Comparison of ENCODE assay signal across 11 cellular contexts in the genomic region with DNA sequence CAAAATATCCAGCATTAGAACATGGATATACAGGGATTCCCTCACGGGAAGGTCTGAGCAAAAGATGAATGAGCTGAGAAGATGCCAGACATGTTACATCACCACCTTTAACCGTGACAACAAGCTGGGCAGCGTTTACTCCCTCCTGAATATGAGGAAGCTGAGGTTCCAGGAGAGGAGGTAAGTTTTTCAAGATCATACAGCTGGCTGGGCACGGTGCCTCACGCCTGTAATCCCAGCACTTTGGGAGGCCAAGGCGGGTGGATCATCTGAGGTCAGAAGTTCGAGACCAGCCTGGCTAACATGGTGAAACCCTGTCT. TPM values are rescaled to one million over a fixed set of nuclear protein-coding genes. Genes with fewer than 3 reads are reported as not detected.
A peak's percentile ranks its signal among the peaks of the same experiment; 100 is the strongest.
DNase-seq lines count a peak whose midpoint lies in the region; ATAC-seq and TF ChIP-seq lines count a peak whose summit lies in the region.
"Not testable (repeated sequence)": the region's sequence is repeated elsewhere in the genome, so short reads cannot be mapped to it uniquely, and the experiment has no call there.
"Had no signal": no experiment of that assay in that cellular context is flagged by ENCODE, and none has a peak within 500 bp of the region (broad histone marks: within the 10 kb centered on the region; RNA-seq: fewer than 3 reads in every experiment).

No MANE protein-coding gene starts in this region.

- H3K4me1 ChIP-seq in IMR-90 (ENCODE audit: control insufficient read depth, insufficient read depth, low read length) (peaks cover 25% of the 10 kb centered on the region), PC-9 (replicated peaks; ENCODE audit: insufficient read depth) (peaks cover 54% of the 10 kb centered on the region), esophagus squamous epithelium (peaks cover 0 to 47% (median 20%) of the 10 kb centered on the region in 3 donors), right atrium auricular region (peaks cover 0 to 34% of the 10 kb centered on the region in 2 donors), osteoblast (ENCODE audit: insufficient read depth, low read length) (peaks cover 31% of the 10 kb centered on the region)
- not testable (repeated sequence) for H3K4me1 ChIP-seq in uterus

- H3K79me2 ChIP-seq in PC-9 (ENCODE audit: low read depth); osteoblast (ENCODE audit: insufficient read depth, low read length): not testable (repeated sequence)

- not testable (repeated sequence) for H2AFZ ChIP-seq in IMR-90 (replicated peaks; ENCODE audit: low read length, poor library complexity); PC-9; osteoblast (ENCODE audit: low read length)

- H3K4me3 ChIP-seq in IMR-90 (ENCODE audit: insufficient read depth, low read depth, low read length); PC-9; astrocyte of the cerebellum (ENCODE audit: low read depth, low read length); esophagus squamous epithelium; right atrium auricular region; osteoblast (ENCODE audit: insufficient read depth, low read length); uterus: not testable (repeated sequence)

- WGBS in IMR-90 (ENCODE audit: extremely low coverage in 2 of 2, insufficient read length in 1 of 2), 2 experiments = no CpG with 5 or more reads among the region's 7 CpGs
- WGBS in esophagus squamous epithelium, 2 donors = 25 to 28% methylated on average over 4 to 7 of the region's 7 CpGs

- not testable (repeated sequence) for H3K9me3 ChIP-seq in IMR-90 (ENCODE audit: control insufficient read depth, insufficient read depth, low read length); PC-9 (ENCODE audit: insufficient read depth, low read depth); esophagus squamous epithelium; right atrium auricular region; osteoblast (ENCODE audit: low read depth, low read length); uterus

- H4K91ac ChIP-seq in IMR-90 (ENCODE audit: insufficient read depth, low read depth, low read length) = not testable (repeated sequence)

- not testable (repeated sequence) for TF ChIP-seq RAD21 in IMR-90 (IDR thresholded peaks at IDR 0.05; ENCODE audit: low read length)

- not testable (repeated sequence) for H4K8ac ChIP-seq in IMR-90 (ENCODE audit: low read depth in 2 of 2, low read length in 2 of 2)

- H3F3A ChIP-seq in PC-9 (ENCODE audit: insufficient read depth, low read depth) = peaks cover 27% of the 10 kb centered on the region

- not testable (repeated sequence) for H2BK120ac ChIP-seq in IMR-90 (ENCODE audit: low read depth, low read length)

- H2BK20ac ChIP-seq in IMR-90 (ENCODE audit: low read depth, low read length) = not testable (repeated sequence)

- intact Hi-C loops in IMR-90 (cut with micrococcal nuclease); PC-9 (cut with micrococcal nuclease; ENCODE audit: unreplicated experiment); esophagus squamous epithelium (cut with DNase I); uterus (cut with DNase I; ENCODE audit: low total_unique reads): not testable (repeated sequence)

- not testable (repeated sequence) for H2AK9ac ChIP-seq in IMR-90 (replicated peaks; ENCODE audit: low read depth, low read length, poor library complexity)

- TF ChIP-seq CTCF in IMR-90 (conservative IDR thresholded peaks at IDR 0.05; ENCODE audit: low read depth, low read length); PC-9 (conservative IDR thresholded peaks at IDR 0.05); astrocyte of the cerebellum (IDR thresholded peaks at IDR 0.05; ENCODE audit: low read depth, low read length, missing control alignments); esophagus squamous epithelium (IDR thresholded peaks at IDR 0.05); right atrium auricular region (IDR thresholded peaks at IDR 0.05); osteoblast (IDR thresholded peaks at IDR 0.05; ENCODE audit: extremely low read depth, low read depth, low read length); uterus (IDR thresholded peaks at IDR 0.05): not testable (repeated sequence)

- H4K20me1 ChIP-seq in IMR-90 (ENCODE audit: insufficient read depth, low read length); PC-9 (ENCODE audit: insufficient read depth); osteoblast (ENCODE audit: insufficient read depth, low read length): not testable (repeated sequence)

- not testable (repeated sequence) for H4K5ac ChIP-seq in IMR-90 (ENCODE audit: low read depth, low read length)

- H2BK5ac ChIP-seq in IMR-90 (ENCODE audit: low read depth, low read length, poor library complexity, severe bottlenecking) = not testable (repeated sequence)

- H3K23ac ChIP-seq in IMR-90 (ENCODE audit: low read depth, low read length) = not testable (repeated sequence)

- H3K9me2 ChIP-seq in PC-9 (ENCODE audit: insufficient read depth) = not testable (repeated sequence)

- BruUV-seq in IMR-90 (replicated peaks; lab: Mats Ljungman, UMichigan); PC-9 (replicated peaks; lab: Mats Ljungman, UMichigan): not testable (repeated sequence)

- ATAC-seq in IMR-90 (ENCODE audit: low read depth) = peak; percentile 18

- POLR2A ChIA-PET in IMR-90 (lab: Charles Lee; ENCODE audit: unreplicated experiment) = interaction anchor here (0.5 kb wide), 1 partner anchor 1356 kb away, joined by 4 read pairs; no protein-coding TSS in a partner anchor
- POLR2A ChIA-PET in PC-9 (lab: Charles Lee; ENCODE audit: unreplicated experiment) = interaction anchor here (0.5 to 0.8 kb wide), 6 partner anchors 30 to 891 kb away, joined by 3 to 8 read pairs (median 4); partner anchors contain the start of genes HSPA1A, HSPA1L and MSH5

- not testable (repeated sequence) for H2BK15ac ChIP-seq in IMR-90 (ENCODE audit: low read depth, low read length)

- H3K9ac ChIP-seq in IMR-90 (ENCODE audit: low read depth, low read length) = not testable (repeated sequence)

- CTCF ChIA-PET in IMR-90 (lab: Yijun Ruan, JAX) = interaction anchor here (0.5 to 1.2 kb wide), 3 partner anchors 38 to 61 kb away, joined by 3 read pairs; no protein-coding TSS in a partner anchor
- CTCF ChIA-PET in PC-9 (lab: Charles Lee) = interaction anchor here (0.6 to 0.8 kb wide), 2 partner anchors 12 to 29 kb away, joined by 4 read pairs; no protein-coding TSS in a partner anchor

- DNase-seq in EH (ENCODE audit: low read depth) (peak; percentile 87), IMR-90 (peak; percentile 79), PC-9 (peak; percentile 66 to 82), astrocyte of the cerebellum (ENCODE audit: low read depth) (peak; percentile 73), right atrium auricular region (ENCODE audit: low spot score) (peak; percentile 84), osteoblast (ENCODE audit: insufficient read length, low spot score, missing footprints) (peak; percentile 89), uterus (peak; percentile 74 to 88)
- not testable (repeated sequence) for DNase-seq in esophagus squamous epithelium (lab: John Stamatoyannopoulos, UW)

- not testable (repeated sequence) for H3K79me1 ChIP-seq in IMR-90 (ENCODE audit: low read depth in 1 of 2, low read length in 2 of 2)

- dilution Hi-C loops in IMR-90 (cut with HindIII; ENCODE audit: low sequenced_read_pairs, unreplicated experiment) = not testable (repeated sequence)

- in situ Hi-C loops in IMR-90 (cut with MboI; ENCODE audit: low sequenced_read_pairs); astrocyte of the cerebellum (cut with HindIII; ENCODE audit: low sequenced_read_pairs): not testable (repeated sequence)

- not testable (repeated sequence) for H3K4ac ChIP-seq in IMR-90 (ENCODE audit: low read depth, low read length)

- H3K4me2 ChIP-seq in IMR-90 (ENCODE audit: low read depth, low read length); osteoblast (ENCODE audit: insufficient read depth, low read length): not testable (repeated sequence)
- 0 out of 2 replicates have a peak overlapping the region, but pooled peaks have one; percentile 12 for H3K4me2 ChIP-seq in PC-9

- H3K9me1 ChIP-seq in IMR-90 (ENCODE audit: insufficient read depth, low read length) = peaks cover 18% of the 10 kb centered on the region

- not testable (repeated sequence) for H3K27ac ChIP-seq in IMR-90 (ENCODE audit: insufficient read depth, low read length); osteoblast (ENCODE audit: low read depth, low read length)
- H3K27ac ChIP-seq in PC-9 (peak overlapping the region; percentile 52), esophagus squamous epithelium (peak overlapping the region; percentile 52 to 81 (median 62)), right atrium auricular region (peak overlapping the region; percentile 57 to 63), uterus (peak overlapping the region; percentile 76 to 79)

- not testable (repeated sequence) for H2AK5ac ChIP-seq in IMR-90 (ENCODE audit: low read depth, low read length)

- not testable (repeated sequence) for H3K14ac ChIP-seq in IMR-90 (replicated peaks; ENCODE audit: low read depth, low read length)

- not testable (repeated sequence) for TF ChIP-seq POLR2A in IMR-90 (IDR thresholded peaks at IDR 0.05; ENCODE audit: low read depth, low read length); esophagus squamous epithelium (IDR thresholded peaks at IDR 0.05); uterus (IDR thresholded peaks at IDR 0.05)

- H3K27me3 ChIP-seq in IMR-90 (ENCODE audit: control insufficient read depth, insufficient read depth, low read length); PC-9 (ENCODE audit: insufficient read depth, low read depth); esophagus squamous epithelium; right atrium auricular region; osteoblast (ENCODE audit: insufficient read depth, low read length); uterus: not testable (repeated sequence)

- H3K18ac ChIP-seq in IMR-90 (ENCODE audit: low read depth, low read length) = not testable (repeated sequence)

- H3K56ac ChIP-seq in IMR-90 (ENCODE audit: extremely low read depth, insufficient read depth, low read length) = not testable (repeated sequence)

- not testable (repeated sequence) for H3K36me3 ChIP-seq in IMR-90 (ENCODE audit: control insufficient read depth, insufficient read depth, low read length); PC-9 (ENCODE audit: low read depth); osteoblast (ENCODE audit: insufficient read depth, low read length); uterus
- H3K36me3 ChIP-seq in esophagus squamous epithelium (peaks cover 0 to 25% (median 4%) of the 10 kb centered on the region in 3 donors), right atrium auricular region (peaks cover 43% of the 10 kb centered on the region)

RNA-seq across cellular contexts. Expression of gene TNXB, which starts 32.7 kb away (rescaled TPM):
- total RNA-seq in IMR-90 (2012; rRNA removed) (under 0.01 TPM in 1 of 2 replicates, not detected in the other), PC-9 (2021) (15.1 and 22.1 TPM in 2 replicates), esophagus squamous epithelium (100 to 1,000 TPM in 1 of 4 donors, 10 to 100 TPM in 3; 10.5 to 102 (median 31.0) TPM), right atrium auricular region (100 to 1,000 TPM; 138 to 210 TPM), osteoblast (8.3 and 11.9 TPM in 2 replicates), uterus (100 to 1,000 TPM in 3 of 4 donors, 10 to 100 TPM in 1; 90.6 to 217 (median 181) TPM)
- polyA plus RNA-seq in IMR-90 (2012; rRNA removed) = 0.05 and 0.42 TPM in 2 replicates
- 0.05 and 0.15 TPM in 2 replicates for polyA plus RNA-seq in IMR-90 (2012; cell fraction: cytosol; rRNA removed)
- polyA plus RNA-seq in IMR-90 (2012; cell fraction: nucleus; rRNA removed; ENCODE audit: low replicate concordance) = 1.1 and 1.4 TPM in 2 replicates
- polyA plus RNA-seq: CD14-positive monocyte had no signal

RNA-seq across cellular contexts. Expression of gene CYP21A2, which starts 38.2 kb away (rescaled TPM):
- total RNA-seq in IMR-90 (2012; rRNA removed) = not detected in 2 replicates
- polyA plus RNA-seq in IMR-90 (2012; rRNA removed) = 0.03 and 0.10 TPM in 2 replicates
- polyA plus RNA-seq in IMR-90 (2012; cell fraction: cytosol; rRNA removed) = 0.05 and 0.09 TPM in 2 replicates
- 0.68 and 1.3 TPM in 2 replicates for polyA plus RNA-seq in IMR-90 (2012; cell fraction: nucleus; rRNA removed; ENCODE audit: low replicate concordance)
- 0.33 TPM in 1 of 2 replicates, not detected in the other for total RNA-seq in PC-9 (2021)
- under 1 TPM in 1 of 4 donors, not detected in 3; 0.22 TPM for total RNA-seq in esophagus squamous epithelium
- 1 to 10 TPM in 1 of 2 donors, under 1 TPM in 1; 0.19 to 1.2 TPM for total RNA-seq in right atrium auricular region
- under 0.01 and 0.72 TPM in 2 replicates for total RNA-seq in osteoblast
- total RNA-seq in uterus = 1 to 10 TPM in 1 of 4 donors, not detected in 3; 4.1 TPM
- total RNA-seq: dermis microvascular lymphatic vessel endothelial cell, H9 had no signal
- polyA plus RNA-seq: CD14-positive monocyte had no signal

RNA-seq across cellular contexts. Expression of gene ATF6B, which starts 51.6 kb away (rescaled TPM):
- total RNA-seq in IMR-90 (2012; rRNA removed) = 5.3 and 7.9 TPM in 2 replicates
- polyA plus RNA-seq in IMR-90 (2012; rRNA removed) = 62.6 and 69.6 TPM in 2 replicates
- polyA plus RNA-seq in IMR-90 (2012; cell fraction: cytosol; rRNA removed) = 53.8 and 64.7 TPM in 2 replicates
- polyA plus RNA-seq in IMR-90 (2012; cell fraction: nucleus; rRNA removed; ENCODE audit: low replicate concordance) = 85.2 and 131 TPM in 2 replicates
- 87.2 and 102 TPM in 2 replicates for total RNA-seq in PC-9 (2021)
- total RNA-seq in esophagus squamous epithelium = 10 to 100 TPM; 27.3 to 45.4 (median 30.0) TPM
- 10 to 100 TPM; 15.0 to 15.3 TPM for total RNA-seq in right atrium auricular region
- total RNA-seq in osteoblast = 27.5 and 30.1 TPM in 2 replicates
- total RNA-seq in uterus = 100 to 1,000 TPM in 1 of 4 donors, 10 to 100 TPM in 3; 16.4 to 121 (median 33.6) TPM

RNA-seq across cellular contexts. Expression of gene FKBPL, which starts 53.6 kb away (rescaled TPM):
- total RNA-seq in IMR-90 (2012; rRNA removed) (5.8 and 5.9 TPM in 2 replicates), PC-9 (2021) (11.6 and 12.6 TPM in 2 replicates), esophagus squamous epithelium (10 to 100 TPM in 1 of 4 donors, 1 to 10 TPM in 3; 5.9 to 16.7 (median 6.8) TPM), right atrium auricular region (1 to 10 TPM; 1.1 to 3.4 TPM), osteoblast (9.8 and 11.5 TPM in 2 replicates), uterus (10 to 100 TPM in 1 of 4 donors, 1 to 10 TPM in 3; 1.3 to 10.3 (median 5.1) TPM)
- 3.4 and 3.6 TPM in 2 replicates for polyA plus RNA-seq in IMR-90 (2012; rRNA removed)
- 2.6 and 3.3 TPM in 2 replicates for polyA plus RNA-seq in IMR-90 (2012; cell fraction: cytosol; rRNA removed)
- 1.2 and 1.6 TPM in 2 replicates for polyA plus RNA-seq in IMR-90 (2012; cell fraction: nucleus; rRNA removed; ENCODE audit: low replicate concordance)
